In genomic region chr14:61749264-61749663, GRCh38 we compare ENCODE assay signal across 11 cellular contexts. TPM values are rescaled to one million over a fixed set of nuclear protein-coding genes. Genes with fewer than 3 reads are reported as not detected.
DNase-seq lines count a peak whose midpoint lies in the region; ATAC-seq, FAIRE-seq and TF ChIP-seq lines count a peak whose summit lies in the region.
"Had no signal": no experiment of that assay in that cellular context is flagged by ENCODE, and none has a peak within 500 bp of the region (broad histone marks: within the 10 kb centered on the region; RNA-seq: fewer than 3 reads in every experiment).

No MANE protein-coding gene starts in this region.

- WGBS in K562 (ENCODE audit: insufficient coverage, low coverage, missing lambda C conversion rate) = 4% methylated on average over 3 of the region's 3 CpGs

- POLR2A ChIA-PET in K562 (lab: Yijun Ruan, JAX) = interaction anchor here (0.6 to 1.3 kb wide), 3 partner anchors 13 to 88 kb away, joined by 3 to 6 read pairs (median 3); partner anchors contain the start of gene SNAPC1

- peaks cover 61% of the 10 kb centered on the region for H3K79me2 ChIP-seq in K562 (ENCODE audit: control insufficient read depth, insufficient read depth, low read length)

- H3K27me3 ChIP-seq in K562 (ENCODE audit: control insufficient read depth in 2 of 2, insufficient read depth in 2 of 2, low read length in 2 of 2) = no peaks in the 10 kb centered on the region

- H3K9me3 Mint-ChIP-seq in natural killer cell treated with Interleukin-12 subunit alpha and Interleukin-12 subunit beta and Interleukin-15 and Interleukin-18, amount 100 ng/mL, for 72 hours = no peaks in the 10 kb centered on the region
- H3K9me3 Mint-ChIP-seq: central memory CD8-positive, alpha-beta T cell had no signal

- TF ChIP-seq RAD21 in K562 (CRISPR knock-in tag; conservative IDR thresholded peaks at IDR 0.05 in 1 of 2, IDR thresholded peaks at IDR 0.05 in 1 of 2) = no peak

- peaks cover 40% of the 10 kb centered on the region for H3K36me3 Mint-ChIP-seq in natural killer cell treated with Interleukin-12 subunit alpha and Interleukin-12 subunit beta and Interleukin-15 and Interleukin-18, amount 100 ng/mL, for 72 hours

- H3K4me3 ChIP-seq in K562 = peak overlapping the region; percentile 65

- H3K4me1 ChIP-seq in K562 (replicated peaks in 1 of 2; ENCODE audit: control insufficient read depth in 2 of 2, insufficient read depth in 2 of 2, low read length in 2 of 2) = peaks cover 5 to 13% of the 10 kb centered on the region in 2 experiments; a peak in 3 of 5 replicates

- intact Hi-C loops in K562 (cut with micrococcal nuclease) = loop anchor here (5.0 kb wide), 1 partner anchor 287 kb away; no protein-coding TSS in a partner anchor

- no peaks in the 10 kb centered on the region for H3K9me3 ChIP-seq in K562 (replicated peaks; ENCODE audit: control insufficient read depth, insufficient read depth, low read depth, low read length)

- peaks cover 39% of the 10 kb centered on the region; the same call in 2 of the 3 replicates for H3K36me3 ChIP-seq in K562 (ENCODE audit: control insufficient read depth, insufficient read depth, low read length)

- in situ Hi-C loops in K562 (cut with MboI) = no loop called here

- no peaks in the 10 kb centered on the region for H3K27me3 Mint-ChIP-seq in natural killer cell treated with Interleukin-12 subunit alpha and Interleukin-12 subunit beta and Interleukin-15 and Interleukin-18, amount 100 ng/mL, for 72 hours
- H3K27me3 Mint-ChIP-seq: central memory CD8-positive, alpha-beta T cell had no signal

- no TSS peak for BruUV-seq in K562 (replicated peaks; lab: Mats Ljungman, UMichigan)

- TF ChIP-seq POLR2A in K562 (conservative IDR thresholded peaks at IDR 0.05) = no peak

- H2AFZ ChIP-seq in K562 (ENCODE audit: low read depth, low read length) = no peak overlapping the region

- FAIRE-seq in K562 (lab: Jason Lieb, UNC) = peak; percentile 60
- FAIRE-seq: TTC549 had no signal

- DNase-seq in DMS53 treated with DMSO at 0.1 percent for 48 hours (lab: John Stamatoyannopoulos, UW; ENCODE audit: unreplicated experiment) = peak; percentile 26
- peak; percentile 77 for DNase-seq in LHCN-M2 (ENCODE audit: low read depth)
- DNase-seq in K562 (ENCODE audit: extremely low read depth in 1 of 4, low spot score in 3 of 4) = peak in 2 of 4 experiments; percentile 17 to 31
- DNase-seq in natural killer cell treated with Interleukin-12 subunit alpha and Interleukin-12 subunit beta and Interleukin-15 and Interleukin-18, amount 100 ng/mL, for 72 hours (ENCODE audit: low spot score) = no peak
- DNase-seq in NCI-H1048 (lab: John Stamatoyannopoulos, UW) = no peak
- DNase-seq in NCI-H774 (lab: John Stamatoyannopoulos, UW) = no peak
- DNase-seq: stimulated activated CD4-positive, alpha-beta T cell treated with anti-CD3 and anti-CD28 coated beads, Interleukin-4, amount 100 ng/mL, for 4 hours had no signal

- CTCF ChIA-PET in K562 (lab: Yijun Ruan, JAX; ENCODE audit: low intra/inter-chr PET ratio) = no interaction called here

- H3K9me1 ChIP-seq in K562 (ENCODE audit: control insufficient read depth, insufficient read depth, low read length) = no peaks in the 10 kb centered on the region

- peaks cover 32 to 38% of the 10 kb centered on the region in 2 donors for H3K4me1 Mint-ChIP-seq in natural killer cell treated with Interleukin-12 subunit alpha and Interleukin-12 subunit beta and Interleukin-15 and Interleukin-18, amount 100 ng/mL, for 72 hours (ENCODE audit: low read depth in 2 of 2)

- peak overlapping the region; percentile 81 to 93 for H3K27ac Mint-ChIP-seq in natural killer cell treated with Interleukin-12 subunit alpha and Interleukin-12 subunit beta and Interleukin-15 and Interleukin-18, amount 100 ng/mL, for 72 hours

- H3K27ac ChIP-seq in K562 (ENCODE audit: extremely low read depth, low read depth, low read length) = peak overlapping the region; percentile 4

- H3K4me2 ChIP-seq in K562 (ENCODE audit: insufficient read depth, low read length) = peak overlapping the region; percentile 82

- H4K20me1 ChIP-seq in K562 (replicated peaks; ENCODE audit: control insufficient read depth, insufficient read depth, low read length) = no peaks in the 10 kb centered on the region

- peak; percentile 59 for ATAC-seq in K562
- no peak for ATAC-seq in natural killer cell treated with Interleukin-12 subunit alpha and Interleukin-12 subunit beta and Interleukin-15 and Interleukin-18, amount 100 ng/mL, for 72 hours
- ATAC-seq in HG02759 (IDR thresholded peaks at IDR 0.05; ENCODE audit: unreplicated experiment) = no peak
- no peak for ATAC-seq in GM21423 (IDR thresholded peaks at IDR 0.05; ENCODE audit: unreplicated experiment)

- peak overlapping the region in 1 of 2 experiments; percentile 68; a peak in 2 of 4 replicates for H3K9ac ChIP-seq in K562 (ENCODE audit: insufficient read depth in 1 of 2, low read depth in 2 of 2, low read length in 2 of 2)

- H3K4me3 Mint-ChIP-seq in natural killer cell treated with Interleukin-12 subunit alpha and Interleukin-12 subunit beta and Interleukin-15 and Interleukin-18, amount 100 ng/mL, for 72 hours = no peak overlapping the region

- TF ChIP-seq CTCF in K562 (IDR thresholded peaks at IDR 0.05 in 2 of 3, conservative IDR thresholded peaks at IDR 0.05 in 1 of 3; ENCODE audit: insufficient read depth in 2 of 3, low read depth in 1 of 3, low read length in 3 of 3) = no peak

- no peak for TF ChIP-seq EP300 in K562 (IDR thresholded peaks at IDR 0.05; ENCODE audit: low read length)

TF ChIP-seq in K562, 482 proteins besides CTCF, POLR2A, EP300 and RAD21 (continues in another document):
- TF ChIP-seq FOXA3 (CRISPR knock-in tag; conservative IDR thresholded peaks at IDR 0.05 in 1 of 2, IDR thresholded peaks at IDR 0.05 in 1 of 2) (peak in 1 of 2 experiments; percentile 32; a peak in 1 of 4 replicates), RFX1 (IDR thresholded peaks at IDR 0.05) (peak; percentile 20; the same call in 1 of the 2 replicates), ZNF586 (CRISPR knock-in tag; conservative IDR thresholded peaks at IDR 0.05) (no peak), ZNF3 (CRISPR knock-in tag; IDR thresholded peaks at IDR 0.05) (no peak)

RNA-seq across cellular contexts. Expression of gene SNAPC1, which starts 13.0 kb away (rescaled TPM):
- total RNA-seq in LHCN-M2 (2014; rRNA removed) = 37.9 and 38.6 TPM in 2 replicates
- polyA plus RNA-seq in LHCN-M2 (2012) = 12.4 TPM
- 2.5 and 9.6 TPM in 2 replicates for total RNA-seq in K562 (2011; cell fraction: chromatin; rRNA removed; ENCODE audit: low replicate concordance)
- total RNA-seq in K562 (2011; cell fraction: nucleolus; rRNA removed) = 2.7 and 2.8 TPM in 2 replicates
- 4.0 and 7.2 TPM in 2 replicates for total RNA-seq in K562 (2011; cell fraction: nucleoplasm; rRNA removed)
- 4.4 and 5.2 TPM in 2 replicates for total RNA-seq in K562 (2014; rRNA removed)
- total RNA-seq in K562 (2014; rRNA removed; fragmentation: Illumina TruSeq; extraction: Trizol) = 9.0 and 9.9 TPM in 2 replicates
- total RNA-seq in K562 (2015; rRNA removed; fragmentation: Illumina TruSeq; extraction: Trizol) = 7.7 and 8.9 TPM in 2 replicates
- 3.7 and 4.5 TPM in 2 replicates for total RNA-seq in K562 (2021)
- polyA plus RNA-seq in K562 (2011; rRNA removed) = 7.0 and 8.6 TPM in 2 replicates
- 1.7 and 5.3 TPM in 2 replicates for polyA plus RNA-seq in K562 (2011; cell fraction: cytosol; rRNA removed)
- polyA plus RNA-seq in K562 (2011; cell fraction: nucleus; rRNA removed) = 1.7 and 2.2 TPM in 2 replicates
- polyA plus RNA-seq in K562 (2012) = 4.3 and 5.1 TPM in 2 replicates
- 7.7 and 7.9 TPM in 2 replicates for polyA plus RNA-seq in K562 (2014; fragmentation: Illumina TruSeq; extraction: Trizol)
- 1 to 10 TPM; 5.2 to 8.1 TPM for polyA plus RNA-seq in K562 (2014; fragmentation: Nextera tagmentation; extraction: Ambion mirVana)
- 7.5 and 7.7 TPM in 2 replicates for polyA plus RNA-seq in K562 (2014; rRNA removed)
- 5.1 and 6.3 TPM in 2 replicates for polyA minus RNA-seq in K562 (2011; rRNA and poly(A)+ RNA removed)
- 2.8 and 4.1 TPM in 2 replicates for polyA minus RNA-seq in K562 (2011; cell fraction: cytosol; rRNA and poly(A)+ RNA removed)
- 2.4 and 4.8 TPM in 2 replicates for polyA minus RNA-seq in K562 (2011; cell fraction: nucleus; rRNA and poly(A)+ RNA removed)
- total RNA-seq in natural killer cell treated with Interleukin-12 subunit alpha and Interleukin-12 subunit beta and Interleukin-15 and Interleukin-18, amount 100 ng/mL, for 72 hours = 1 to 10 TPM; 8.8 TPM

RNA-seq across cellular contexts. Expression of gene HIF1A, which starts 54.0 kb away (rescaled TPM):
- total RNA-seq in LHCN-M2 (2014; rRNA removed) (918 and 1,000 TPM in 2 replicates), K562 (2014; rRNA removed) (19.7 and 24.2 TPM in 2 replicates), K562 (2014; rRNA removed; fragmentation: Illumina TruSeq; extraction: Trizol) (29.3 and 32.3 TPM in 2 replicates), K562 (2015; rRNA removed; fragmentation: Illumina TruSeq; extraction: Trizol) (31.9 and 33.0 TPM in 2 replicates), K562 (2021) (29.4 and 32.7 TPM in 2 replicates)
- 299 TPM for polyA plus RNA-seq in LHCN-M2 (2012)
- total RNA-seq in K562 (2011; cell fraction: chromatin; rRNA removed; ENCODE audit: low replicate concordance) = 27.0 and 107 TPM in 2 replicates
- 13.0 and 20.8 TPM in 2 replicates for total RNA-seq in K562 (2011; cell fraction: nucleolus; rRNA removed)
- total RNA-seq in K562 (2011; cell fraction: nucleoplasm; rRNA removed) = 34.8 and 40.5 TPM in 2 replicates
- polyA plus RNA-seq in K562 (2011; rRNA removed) (18.3 and 20.2 TPM in 2 replicates), K562 (2014; fragmentation: Illumina TruSeq; extraction: Trizol) (32.7 and 35.3 TPM in 2 replicates), K562 (2014; fragmentation: Nextera tagmentation; extraction: Ambion mirVana) (1 to 10 TPM; 5.9 to 7.5 TPM), K562 (2014; rRNA removed) (18.5 and 21.1 TPM in 2 replicates)
- 6.5 and 7.0 TPM in 2 replicates for polyA plus RNA-seq in K562 (2011; cell fraction: cytosol; rRNA removed)
- polyA plus RNA-seq in K562 (2011; cell fraction: nucleus; rRNA removed) = 13.5 and 14.8 TPM in 2 replicates
- polyA plus RNA-seq in K562 (2012) = 13.5 and 15.5 TPM in 2 replicates
- 53.8 and 55.7 TPM in 2 replicates for polyA minus RNA-seq in K562 (2011; rRNA and poly(A)+ RNA removed)
- polyA minus RNA-seq in K562 (2011; cell fraction: cytosol; rRNA and poly(A)+ RNA removed) = 15.6 and 19.3 TPM in 2 replicates
- 19.5 and 22.0 TPM in 2 replicates for polyA minus RNA-seq in K562 (2011; cell fraction: nucleus; rRNA and poly(A)+ RNA removed)
- total RNA-seq in natural killer cell treated with Interleukin-12 subunit alpha and Interleukin-12 subunit beta and Interleukin-15 and Interleukin-18, amount 100 ng/mL, for 72 hours = 100 to 1,000 TPM; 452 to 579 TPM

Comparison
In these comparisons a context has a peak if more than half of its experiments do, and no peak if none do; other contexts are left out.
1. DNase-seq: peak in DMS53 treated with DMSO at 0.1 percent for 48 hours (single experiment) and LHCN-M2 (single experiment); none in natural killer cell treated with Interleukin-12 subunit alpha and Interleukin-12 subunit beta and Interleukin-15 and Interleukin-18, amount 100 ng/mL, for 72 hours (single experiment), NCI-H1048 (single experiment) and NCI-H774 (single experiment).